In genomic region chr5:104456122-104456521, GRCh38 we compare ENCODE assay signal across 14 cellular contexts.
"Had no signal": no experiment of that assay in that cellular context is flagged by ENCODE, and none has a peak within 500 bp of the region (broad histone marks: within the 10 kb centered on the region; RNA-seq: fewer than 3 reads in every experiment).

No MANE protein-coding gene starts in this region.

- DNase-seq: activated CD4-positive, alpha-beta T cell treated with anti-CD3 and anti-CD28 coated beads, Interleukin-2, amount 50 U/mL, for 48 hours; activated gamma-delta T cell treated with Interleukin-2 at 50 U/mL for 16 hours; effector CD8-positive, alpha-beta T cell; heart right ventricle; left ventricle myocardium inferior; mucosa of descending colon; naive thymus-derived CD4-positive, alpha-beta T cell; stimulated activated CD4-positive, alpha-beta T cell treated with anti-CD3 and anti-CD28 coated beads, Interleukin-12 subunit alpha, Interleukin-12 subunit beta, amount 100 ng/mL, for 4 hours; stimulated activated CD4-positive, alpha-beta T cell treated with anti-CD3 and anti-CD28 coated beads, Interleukin-1b, Interleukin-23, amount 100 ng/mL, for 48 hours; stimulated activated naive CD4-positive, alpha-beta T cell treated with Interleukin-2 at 50 U/mL for 16 hours; transverse colon; uterus had no signal

- H3K27me3 ChIP-seq: gastroesophageal sphincter, heart right ventricle, neural progenitor cell, transverse colon, uterus had no signal

- H3K27ac ChIP-seq: gastroesophageal sphincter, heart right ventricle, left ventricle myocardium inferior, neural progenitor cell, transverse colon, uterus had no signal

- H3K9me3 ChIP-seq: gastroesophageal sphincter, mucosa of descending colon, uterus had no signal

- H3K4me3 ChIP-seq: gastroesophageal sphincter, heart right ventricle, left ventricle myocardium inferior, mucosa of descending colon, neural progenitor cell, transverse colon, uterus had no signal

- H3K4me1 ChIP-seq: gastroesophageal sphincter, heart right ventricle, left ventricle myocardium inferior, neural progenitor cell, transverse colon, uterus had no signal

- H3K36me3 ChIP-seq: gastroesophageal sphincter, heart right ventricle, left ventricle myocardium inferior, neural progenitor cell, transverse colon, uterus had no signal
